In the genomic region with DNA sequence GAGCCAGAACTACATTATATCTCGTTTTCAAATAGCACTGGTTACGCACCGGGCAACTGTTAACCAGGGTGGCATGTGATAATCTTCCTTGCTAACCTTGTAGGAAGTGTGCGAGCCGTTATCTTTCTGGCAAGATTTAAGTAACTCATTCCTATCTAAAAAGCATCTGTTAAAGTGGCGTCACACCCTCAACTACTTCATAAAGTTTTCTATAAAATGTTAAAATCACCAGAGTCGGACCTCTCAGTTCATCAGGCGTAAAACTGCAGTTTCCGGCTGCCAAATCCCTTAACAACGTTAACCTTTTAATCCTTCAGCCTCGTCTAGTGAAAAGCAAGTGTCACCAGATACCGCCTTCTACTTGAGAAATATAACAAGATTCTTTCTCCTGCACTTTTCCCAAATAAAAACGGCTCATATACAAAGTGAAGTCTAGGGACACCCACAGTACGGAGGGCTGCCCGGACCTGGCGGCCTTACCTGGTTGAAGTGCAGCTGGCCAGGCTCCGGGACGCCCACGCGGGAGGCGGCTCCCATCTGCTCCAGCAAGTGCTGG, we compare ENCODE assay signal across 7 cellular contexts. TPM values are rescaled to one million over a fixed set of nuclear protein-coding genes. Genes with fewer than 3 reads are reported as not detected.
DNase-seq lines count a peak whose midpoint lies in the region; ATAC-seq, FAIRE-seq and TF ChIP-seq lines count a peak whose summit lies in the region.

No MANE protein-coding gene starts in this region.

- H3K36me3 ChIP-seq in astrocyte (ENCODE audit: insufficient read depth, low read length), result no peaks in the 10 kb centered on the region

- peak overlapping the region; percentile 82 for H3K4me3 Mint-ChIP-seq in astrocyte (ENCODE audit: unreplicated experiment)

- intact Hi-C loops in left colon (cut with DNase I, micrococcal nuclease), result no loop called here

- peak; percentile 31 for ATAC-seq in GM18873 (IDR thresholded peaks at IDR 0.05; ENCODE audit: low FRiP score, unreplicated experiment)
- ATAC-seq in HG02852 (IDR thresholded peaks at IDR 0.05; ENCODE audit: unreplicated experiment), result peak; percentile 37
- ATAC-seq in left colon, result peak; percentile 50

- no peaks in the 10 kb centered on the region for H3K27me3 ChIP-seq in astrocyte (ENCODE audit: insufficient read depth, low read length)

- H3K4me1 Mint-ChIP-seq in astrocyte (ENCODE audit: low read depth, unreplicated experiment), result peaks cover 5% of the 10 kb centered on the region

- no peak for TF ChIP-seq POLR2A in GM12892 (IDR thresholded peaks at IDR 0.05; ENCODE audit: low read depth, low read length)

- peak overlapping the region; percentile 95 for H2AFZ ChIP-seq in astrocyte (ENCODE audit: low read depth, low read length)

- H3K4me1 ChIP-seq in astrocyte (ENCODE audit: insufficient read depth, low read length), result peaks cover 7% of the 10 kb centered on the region

- DNase-seq in NCI-H446 treated with DMSO at 0.1 percent for 48 hours (lab: John Stamatoyannopoulos, UW) (peak; percentile 33), astrocyte (ENCODE audit: low read depth) (no peak), left colon (peak in 1 of 2 donors; percentile 21), GM12892 (ENCODE audit: insufficient read length) (no peak)
- peak; percentile 56 for DNase-seq in stimulated activated CD8-positive, alpha-beta memory T cell treated with anti-CD3 and anti-CD28 coated beads, Interleukin-4, amount 100 ng/mL, for 24 hours (ENCODE audit: low read depth)

- peak overlapping the region; percentile 83 for H3K4me3 ChIP-seq in astrocyte (ENCODE audit: insufficient read depth, low read depth, low read length)

- H3K9ac ChIP-seq in astrocyte (ENCODE audit: low read length), result peak overlapping the region; percentile 82

- no peaks in the 10 kb centered on the region for H3K9me3 Mint-ChIP-seq in astrocyte (ENCODE audit: unreplicated experiment)

- no peaks in the 10 kb centered on the region for H3K36me3 Mint-ChIP-seq in astrocyte (ENCODE audit: low read depth, unreplicated experiment)

- no peaks in the 10 kb centered on the region for H3K79me2 ChIP-seq in astrocyte (ENCODE audit: insufficient read depth, low read length)

- no peak overlapping the region for H3K27ac Mint-ChIP-seq in astrocyte (ENCODE audit: unreplicated experiment)

- TF ChIP-seq CTCF in astrocyte (IDR thresholded peaks at IDR 0.05; ENCODE audit: insufficient read depth, low read depth, low read length), result no peak

- FAIRE-seq in astrocyte (lab: Jason Lieb, UNC) (no peak), GM12892 (lab: Jason Lieb, UNC) (no peak)

- H4K20me1 ChIP-seq in astrocyte (ENCODE audit: insufficient read depth, low read length), result no peaks in the 10 kb centered on the region

- no peaks in the 10 kb centered on the region for H3K9me3 ChIP-seq in astrocyte (ENCODE audit: insufficient read depth, low read depth, low read length)

- peaks cover 7% of the 10 kb centered on the region for H3K27me3 Mint-ChIP-seq in astrocyte (ENCODE audit: low read depth, unreplicated experiment)

- H3K27ac ChIP-seq in astrocyte (ENCODE audit: low read depth, low read length), result no peak overlapping the region

- H3K4me2 ChIP-seq in astrocyte (ENCODE audit: low read length), result peak overlapping the region; percentile 100

RNA-seq across cellular contexts. Expression of a gene that starts 1.2 kb away (rescaled TPM):
- total RNA-seq in astrocyte (5.0 and 5.6 TPM in 2 replicates), left colon (100 to 1,000 TPM in 1 of 2 donors, 10 to 100 TPM in 1; 59.2 to 113 TPM)
- polyA plus RNA-seq in GM12892 (2012; ENCODE audit: missing spikeins), result 33.1 TPM

Comparison
In these comparisons a context has a peak if more than half of its experiments do, and no peak if none do; other contexts are left out.
1. DNase-seq: peak in NCI-H446 treated with DMSO at 0.1 percent for 48 hours (single experiment) and stimulated activated CD8-positive, alpha-beta memory T cell treated with anti-CD3 and anti-CD28 coated beads, Interleukin-4, amount 100 ng/mL, for 24 hours (single experiment); none in astrocyte (single experiment) and GM12892 (single experiment).
2. Peak in every context shown above with its lines, with median percentiles within 50 percentile points of each other: ATAC-seq.